In the genomic region with DNA sequence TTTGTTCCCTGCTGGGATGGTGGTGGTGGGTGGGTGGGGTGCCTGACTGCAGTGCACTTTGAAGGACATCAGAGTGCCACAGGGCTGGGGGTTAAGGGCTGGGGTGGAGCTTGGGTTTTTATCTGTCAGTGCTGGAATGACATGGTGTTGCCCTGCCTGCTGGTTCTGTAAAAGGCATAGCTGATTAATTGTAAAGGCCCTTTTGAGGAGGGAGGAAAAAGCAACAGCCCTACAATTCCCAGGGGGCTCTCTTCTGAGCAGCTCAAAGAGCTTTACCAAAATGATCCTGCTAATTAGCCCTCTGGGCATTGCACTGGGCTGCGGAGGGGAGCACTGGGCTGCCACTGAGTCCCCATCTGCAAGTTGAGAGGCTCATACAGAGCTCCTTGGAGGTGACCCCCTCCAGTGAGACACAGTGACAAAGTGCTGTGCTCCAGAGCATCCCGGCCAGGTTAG, we compare ENCODE assay signal across 1 cellular context.
TF ChIP-seq lines count a peak whose summit lies in the region.

No MANE protein-coding gene starts in this region.

TF ChIP-seq in GM23338, 12 proteins besides CTCF, POLR2A, EP300 and RAD21 (continued from another document):
- TF ChIP-seq, protein P1, sequence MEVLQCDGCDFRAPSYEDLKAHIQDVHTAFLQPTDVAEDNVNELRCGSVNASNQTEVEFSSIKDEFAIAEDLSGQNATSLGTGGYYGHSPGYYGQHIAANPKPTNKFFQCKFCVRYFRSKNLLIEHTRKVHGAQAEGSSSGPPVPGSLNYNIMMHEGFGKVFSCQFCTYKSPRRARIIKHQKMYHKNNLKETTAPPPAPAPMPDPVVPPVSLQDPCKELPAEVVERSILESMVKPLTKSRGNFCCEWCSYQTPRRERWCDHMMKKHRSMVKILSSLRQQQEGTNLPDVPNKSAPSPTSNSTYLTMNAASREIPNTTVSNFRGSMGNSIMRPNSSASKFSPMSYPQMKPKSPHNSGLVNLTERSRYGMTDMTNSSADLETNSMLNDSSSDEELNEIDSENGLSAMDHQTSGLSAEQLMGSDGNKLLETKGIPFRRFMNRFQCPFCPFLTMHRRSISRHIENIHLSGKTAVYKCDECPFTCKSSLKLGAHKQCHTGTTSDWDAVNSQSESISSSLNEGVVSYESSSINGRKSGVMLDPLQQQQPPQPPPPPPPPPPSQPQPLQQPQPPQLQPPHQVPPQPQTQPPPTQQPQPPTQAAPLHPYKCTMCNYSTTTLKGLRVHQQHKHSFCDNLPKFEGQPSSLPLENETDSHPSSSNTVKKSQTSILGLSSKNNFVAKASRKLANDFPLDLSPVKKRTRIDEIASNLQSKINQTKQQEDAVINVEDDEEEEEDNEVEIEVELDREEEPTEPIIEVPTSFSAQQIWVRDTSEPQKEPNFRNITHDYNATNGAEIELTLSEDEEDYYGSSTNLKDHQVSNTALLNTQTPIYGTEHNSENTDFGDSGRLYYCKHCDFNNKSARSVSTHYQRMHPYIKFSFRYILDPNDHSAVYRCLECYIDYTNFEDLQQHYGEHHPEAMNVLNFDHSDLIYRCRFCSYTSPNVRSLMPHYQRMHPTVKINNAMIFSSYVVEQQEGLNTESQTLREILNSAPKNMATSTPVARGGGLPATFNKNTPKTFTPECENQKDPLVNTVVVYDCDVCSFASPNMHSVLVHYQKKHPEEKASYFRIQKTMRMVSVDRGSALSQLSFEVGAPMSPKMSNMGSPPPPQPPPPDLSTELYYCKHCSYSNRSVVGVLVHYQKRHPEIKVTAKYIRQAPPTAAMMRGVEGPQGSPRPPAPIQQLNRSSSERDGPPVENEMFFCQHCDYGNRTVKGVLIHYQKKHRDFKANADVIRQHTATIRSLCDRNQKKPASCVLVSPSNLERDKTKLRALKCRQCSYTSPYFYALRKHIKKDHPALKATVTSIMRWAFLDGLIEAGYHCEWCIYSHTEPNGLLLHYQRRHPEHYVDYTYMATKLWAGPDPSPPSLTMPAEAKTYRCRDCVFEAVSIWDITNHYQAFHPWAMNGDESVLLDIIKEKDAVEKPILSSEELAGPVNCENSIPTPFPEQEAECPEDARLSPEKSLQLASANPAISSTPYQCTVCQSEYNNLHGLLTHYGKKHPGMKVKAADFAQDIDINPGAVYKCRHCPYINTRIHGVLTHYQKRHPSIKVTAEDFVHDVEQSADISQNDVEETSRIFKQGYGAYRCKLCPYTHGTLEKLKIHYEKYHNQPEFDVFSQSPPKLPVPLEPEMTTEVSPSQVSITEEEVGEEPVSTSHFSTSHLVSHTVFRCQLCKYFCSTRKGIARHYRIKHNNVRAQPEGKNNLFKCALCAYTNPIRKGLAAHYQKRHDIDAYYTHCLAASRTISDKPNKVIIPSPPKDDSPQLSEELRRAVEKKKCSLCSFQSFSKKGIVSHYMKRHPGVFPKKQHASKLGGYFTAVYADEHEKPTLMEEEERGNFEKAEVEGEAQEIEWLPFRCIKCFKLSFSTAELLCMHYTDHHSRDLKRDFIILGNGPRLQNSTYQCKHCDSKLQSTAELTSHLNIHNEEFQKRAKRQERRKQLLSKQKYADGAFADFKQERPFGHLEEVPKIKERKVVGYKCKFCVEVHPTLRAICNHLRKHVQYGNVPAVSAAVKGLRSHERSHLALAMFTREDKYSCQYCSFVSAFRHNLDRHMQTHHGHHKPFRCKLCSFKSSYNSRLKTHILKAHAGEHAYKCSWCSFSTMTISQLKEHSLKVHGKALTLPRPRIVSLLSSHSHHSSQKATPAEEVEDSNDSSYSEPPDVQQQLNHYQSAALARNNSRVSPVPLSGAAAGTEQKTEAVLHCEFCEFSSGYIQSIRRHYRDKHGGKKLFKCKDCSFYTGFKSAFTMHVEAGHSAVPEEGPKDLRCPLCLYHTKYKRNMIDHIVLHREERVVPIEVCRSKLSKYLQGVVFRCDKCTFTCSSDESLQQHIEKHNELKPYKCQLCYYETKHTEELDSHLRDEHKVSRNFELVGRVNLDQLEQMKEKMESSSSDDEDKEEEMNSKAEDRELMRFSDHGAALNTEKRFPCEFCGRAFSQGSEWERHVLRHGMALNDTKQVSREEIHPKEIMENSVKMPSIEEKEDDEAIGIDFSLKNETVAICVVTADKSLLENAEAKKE (CRISPR knock-in tag; IDR thresholded peaks at IDR 0.05): no peak
- TF ChIP-seq ZNF331 (CRISPR knock-in tag; IDR thresholded peaks at IDR 0.05; ENCODE audit: low read depth) (no peak), JUNB (IDR thresholded peaks at IDR 0.05; ENCODE audit: unreplicated experiment) (no peak)
- TF ChIP-seq, protein P2, sequence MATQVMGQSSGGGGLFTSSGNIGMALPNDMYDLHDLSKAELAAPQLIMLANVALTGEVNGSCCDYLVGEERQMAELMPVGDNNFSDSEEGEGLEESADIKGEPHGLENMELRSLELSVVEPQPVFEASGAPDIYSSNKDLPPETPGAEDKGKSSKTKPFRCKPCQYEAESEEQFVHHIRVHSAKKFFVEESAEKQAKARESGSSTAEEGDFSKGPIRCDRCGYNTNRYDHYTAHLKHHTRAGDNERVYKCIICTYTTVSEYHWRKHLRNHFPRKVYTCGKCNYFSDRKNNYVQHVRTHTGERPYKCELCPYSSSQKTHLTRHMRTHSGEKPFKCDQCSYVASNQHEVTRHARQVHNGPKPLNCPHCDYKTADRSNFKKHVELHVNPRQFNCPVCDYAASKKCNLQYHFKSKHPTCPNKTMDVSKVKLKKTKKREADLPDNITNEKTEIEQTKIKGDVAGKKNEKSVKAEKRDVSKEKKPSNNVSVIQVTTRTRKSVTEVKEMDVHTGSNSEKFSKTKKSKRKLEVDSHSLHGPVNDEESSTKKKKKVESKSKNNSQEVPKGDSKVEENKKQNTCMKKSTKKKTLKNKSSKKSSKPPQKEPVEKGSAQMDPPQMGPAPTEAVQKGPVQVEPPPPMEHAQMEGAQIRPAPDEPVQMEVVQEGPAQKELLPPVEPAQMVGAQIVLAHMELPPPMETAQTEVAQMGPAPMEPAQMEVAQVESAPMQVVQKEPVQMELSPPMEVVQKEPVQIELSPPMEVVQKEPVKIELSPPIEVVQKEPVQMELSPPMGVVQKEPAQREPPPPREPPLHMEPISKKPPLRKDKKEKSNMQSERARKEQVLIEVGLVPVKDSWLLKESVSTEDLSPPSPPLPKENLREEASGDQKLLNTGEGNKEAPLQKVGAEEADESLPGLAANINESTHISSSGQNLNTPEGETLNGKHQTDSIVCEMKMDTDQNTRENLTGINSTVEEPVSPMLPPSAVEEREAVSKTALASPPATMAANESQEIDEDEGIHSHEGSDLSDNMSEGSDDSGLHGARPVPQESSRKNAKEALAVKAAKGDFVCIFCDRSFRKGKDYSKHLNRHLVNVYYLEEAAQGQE (IDR thresholded peaks at IDR 0.05; ENCODE audit: unreplicated experiment): no peak
